Comparison of ENCODE assay signal across 12 cellular contexts in the genomic region with DNA sequence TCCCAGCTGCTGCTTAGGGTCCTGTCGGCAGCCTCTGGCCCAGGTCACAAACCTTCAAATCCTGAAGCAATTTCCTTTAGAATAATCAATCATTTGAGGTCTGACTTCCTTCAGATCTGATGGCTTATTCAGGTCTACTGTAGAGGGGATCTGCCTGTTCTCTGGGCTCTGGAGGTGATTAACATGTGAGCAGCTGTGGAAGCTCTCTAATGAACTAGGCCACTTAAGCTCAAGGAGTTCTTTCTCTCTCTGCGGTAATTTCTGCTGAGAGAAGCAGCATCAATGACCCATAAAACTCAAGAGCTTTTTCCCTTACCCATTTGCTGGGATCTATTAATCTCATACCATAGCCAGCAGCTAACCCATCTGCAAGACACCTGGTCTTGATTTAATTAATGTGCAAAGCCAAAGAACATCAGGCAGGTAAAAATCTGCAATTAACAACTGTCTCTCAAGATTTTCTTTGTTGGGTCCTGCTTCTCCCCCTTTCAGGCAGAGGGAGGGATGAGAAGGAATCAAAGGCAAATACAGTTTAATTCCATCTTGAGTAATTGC.
DNase-seq lines count a peak whose midpoint lies in the region; ATAC-seq and TF ChIP-seq lines count a peak whose summit lies in the region.
"Had no signal": no experiment of that assay in that cellular context is flagged by ENCODE, and none has a peak within 500 bp of the region (broad histone marks: within the 10 kb centered on the region; RNA-seq: fewer than 3 reads in every experiment).

No MANE protein-coding gene starts in this region.

- H3K9me3 ChIP-seq in right atrium auricular region = no peaks in the 10 kb centered on the region
- H3K9me3 ChIP-seq in left ventricle myocardium inferior (replicated peaks) = no peaks in the 10 kb centered on the region
- H3K9me3 ChIP-seq: body of pancreas had no signal

- in situ Hi-C loops in GM13976 (cut with MboI; ENCODE audit: low sequenced_read_pairs, unreplicated experiment) = no loop called here

- H3K4me3 ChIP-seq in right atrium auricular region (no peak overlapping the region), left ventricle myocardium inferior (no peak overlapping the region)
- H3K4me3 ChIP-seq: body of pancreas had no signal

- DNase-seq in right atrium auricular region (ENCODE audit: low spot score) = peak; percentile 13
- DNase-seq in left ventricle myocardium inferior = no peak
- peak; percentile 44 for DNase-seq in NCI-H774 (lab: John Stamatoyannopoulos, UW)
- DNase-seq in iPS-NIHi11 (ENCODE audit: low spot score) = peak; percentile 2
- DNase-seq in central memory CD4-positive, alpha-beta T cell = no peak
- DNase-seq in GM13976 (ENCODE audit: low spot score) = no peak
- no peak for DNase-seq in KG1 (lab: John Stamatoyannopoulos, UW)
- DNase-seq: activated T-cell treated with anti-CD3 and anti-CD28 coated beads, Interleukin-2, amount 50 U/mL, for 1 hour; body of pancreas; NCI-H526 had no signal

- no peak for ATAC-seq in HG03045 (IDR thresholded peaks at IDR 0.05; ENCODE audit: unreplicated experiment)
- ATAC-seq: body of pancreas had no signal

- intact Hi-C loops in left ventricle myocardium inferior (cut with micrococcal nuclease) = no loop called here

- H3K27me3 ChIP-seq in right atrium auricular region (no peaks in the 10 kb centered on the region), left ventricle myocardium inferior (ENCODE audit: low read depth) (no peaks in the 10 kb centered on the region)
- H3K27me3 ChIP-seq: body of pancreas had no signal

- TF ChIP-seq CTCF in right atrium auricular region (IDR thresholded peaks at IDR 0.05) (no peak), left ventricle myocardium inferior (IDR thresholded peaks at IDR 0.05; ENCODE audit: borderline replicate concordance) (no peak), GM13976 (IDR thresholded peaks at IDR 0.05; ENCODE audit: borderline replicate concordance, control extremely low read depth, extremely low read depth, insufficient read depth, missing control alignments) (no peak)

- H3K27ac ChIP-seq in right atrium auricular region (no peak overlapping the region), left ventricle myocardium inferior (replicated peaks) (no peak overlapping the region)
- H3K27ac ChIP-seq: body of pancreas, HL-60 had no signal

- H3K36me3 ChIP-seq in right atrium auricular region (no peaks in the 10 kb centered on the region), left ventricle myocardium inferior (no peaks in the 10 kb centered on the region)

- H3K4me1 ChIP-seq in right atrium auricular region = peaks cover 0 to 8% of the 10 kb centered on the region in 2 donors
- peaks cover 3% of the 10 kb centered on the region for H3K4me1 ChIP-seq in left ventricle myocardium inferior
- H3K4me1 ChIP-seq: body of pancreas had no signal

Comparison
In these comparisons a context has a peak if more than half of its experiments do, and no peak if none do; other contexts are left out.
1. DNase-seq: peak in right atrium auricular region (single experiment), NCI-H774 (single experiment) and iPS-NIHi11 (single experiment); none in left ventricle myocardium inferior (single experiment), central memory CD4-positive, alpha-beta T cell (single experiment), GM13976 (single experiment) and KG1 (single experiment).